ENCODE assay signal across 8 cellular contexts in the genomic region with DNA sequence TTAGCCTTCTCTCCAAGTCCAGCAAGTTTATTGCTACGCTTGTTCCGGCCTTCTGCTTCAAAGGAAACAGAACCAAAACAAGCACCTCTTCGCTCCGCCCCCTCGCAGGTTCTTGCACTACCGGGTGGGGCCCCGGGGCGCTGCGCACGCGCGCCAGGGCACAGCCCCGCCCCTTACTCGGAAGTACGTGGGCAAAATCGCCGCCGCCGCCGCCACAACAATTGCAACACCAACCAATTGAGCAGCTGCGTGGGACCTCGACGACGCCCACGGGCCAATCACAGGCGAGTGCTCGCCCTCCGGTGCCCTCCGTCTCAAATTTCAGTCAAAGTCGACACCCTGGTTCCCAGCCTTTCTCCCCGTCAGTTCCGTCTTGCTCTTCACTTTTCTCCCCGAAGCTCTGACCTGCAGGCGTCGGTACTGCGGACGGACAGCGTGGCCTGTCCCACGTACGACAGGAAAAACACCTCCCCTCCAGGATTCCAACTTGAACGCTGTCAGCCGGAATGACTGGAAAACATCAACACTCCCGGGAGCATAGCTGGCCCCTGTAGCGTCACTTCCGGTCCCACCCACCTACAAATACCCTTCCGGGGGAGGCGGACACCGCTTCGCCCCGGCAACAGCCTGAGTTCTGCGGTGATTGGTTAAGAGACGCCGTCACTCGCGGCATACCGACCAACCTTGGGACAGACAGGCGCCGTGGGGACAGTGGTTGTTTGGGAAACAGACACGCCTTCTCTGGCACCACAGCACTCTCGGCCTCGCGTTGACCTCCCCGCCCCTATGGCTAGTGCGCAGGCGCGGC. TPM values are rescaled to one million over a fixed set of nuclear protein-coding genes. Genes with fewer than 3 reads are reported as not detected.
A peak's percentile ranks its signal among the peaks of the same experiment; 100 is the strongest.
DNase-seq lines count a peak whose midpoint lies in the region; ATAC-seq and TF ChIP-seq lines count a peak whose summit lies in the region.

No MANE protein-coding gene starts in this region.

- 1 to 54% methylated on average over 11 to 29 of the region's 66 CpGs for WGBS in esophagus squamous epithelium, 2 donors

- TF ChIP-seq CTCF in Peyer's patch (IDR thresholded peaks at IDR 0.05) = no peak
- no peak for TF ChIP-seq CTCF in esophagus squamous epithelium (IDR thresholded peaks at IDR 0.05)

- no peaks in the 10 kb centered on the region for H3K9me3 ChIP-seq in KOPT-K1 (ENCODE audit: insufficient read depth, low read length, poor library complexity, severe bottlenecking)
- H3K9me3 ChIP-seq in Peyer's patch = no peaks in the 10 kb centered on the region
- no peaks in the 10 kb centered on the region for H3K9me3 ChIP-seq in esophagus squamous epithelium

- TF ChIP-seq POLR2A in Peyer's patch (IDR thresholded peaks at IDR 0.05) = peak; percentile 44 to 71
- TF ChIP-seq POLR2A in esophagus squamous epithelium (IDR thresholded peaks at IDR 0.05) = peak in 3 of 4 donors; percentile 12 to 71 (median 39)

- no peaks in the 10 kb centered on the region for H3K27me3 ChIP-seq in Peyer's patch
- H3K27me3 ChIP-seq in esophagus squamous epithelium = no peaks in the 10 kb centered on the region

- DNase-seq in DMS79 treated with DMSO at 0.1 percent for 48 hours (lab: John Stamatoyannopoulos, UW) (peak; percentile 88), Peyer's patch (peak; percentile 92 to 97 (median 92)), activated T-helper 1 cell treated with Interleukin-2 at 50 U/mL for 16 hours (ENCODE audit: low read depth) (peak; percentile 88), esophagus squamous epithelium (lab: John Stamatoyannopoulos, UW) (peak; percentile 75), myocyte (ENCODE audit: low read depth) (peak; percentile 97)
- DNase-seq in stimulated activated CD8-positive, alpha-beta memory T cell treated with anti-CD3 and anti-CD28 coated beads, Interleukin-7, amount 100 ng/mL, for 4 hours (ENCODE audit: low read depth in 2 of 2) = peak; percentile 90

- peak overlapping the region; percentile 58 to 80 (median 62) for H3K4me3 ChIP-seq in Peyer's patch
- peak overlapping the region; percentile 52 to 80 (median 64) for H3K4me3 ChIP-seq in esophagus squamous epithelium

- H3K27ac ChIP-seq in KOPT-K1 (ENCODE audit: low read depth, low read length, poor library complexity, severe bottlenecking) = peak overlapping the region; percentile 88
- peak overlapping the region; percentile 85 to 97 (median 95) for H3K27ac ChIP-seq in Peyer's patch
- H3K27ac ChIP-seq in esophagus squamous epithelium = peak overlapping the region; percentile 91 to 96 (median 96)

- H3K4me1 ChIP-seq in Peyer's patch (peaks cover 0 to 25% (median 5%) of the 10 kb centered on the region in 4 donors), esophagus squamous epithelium (peaks cover 5 to 49% (median 26%) of the 10 kb centered on the region in 3 donors)

- peak; percentile 83 for ATAC-seq in GM21825 (IDR thresholded peaks at IDR 0.05; ENCODE audit: unreplicated experiment)

- intact Hi-C loops in esophagus squamous epithelium (cut with DNase I) = no loop called here

- peaks cover 26% of the 10 kb centered on the region for H3K36me3 ChIP-seq in KOPT-K1 (ENCODE audit: insufficient read depth, low read length)
- H3K36me3 ChIP-seq in Peyer's patch = peaks cover 0 to 7% (median 0%) of the 10 kb centered on the region in 3 donors
- H3K36me3 ChIP-seq in esophagus squamous epithelium = peaks cover 0 to 22% (median 0%) of the 10 kb centered on the region in 3 donors

RNA-seq across cellular contexts. Expression of a gene that starts 0.6 kb away (rescaled TPM):
- 10 to 100 TPM; 49.7 to 79.2 (median 71.0) TPM for total RNA-seq in Peyer's patch
- total RNA-seq in esophagus squamous epithelium = 10 to 100 TPM; 15.7 to 28.4 (median 24.3) TPM
- total RNA-seq in myocyte = 27.0 and 27.9 TPM in 2 replicates
- 53.1 TPM for polyA plus RNA-seq in myocyte (2012)

RNA-seq across cellular contexts. Expression of a gene that starts 13.6 kb away (rescaled TPM):
- total RNA-seq in Peyer's patch (1 to 10 TPM in 3 of 4 donors, under 1 TPM in 1; 0.35 to 5.8 (median 1.7) TPM), esophagus squamous epithelium (under 1 TPM in 3 of 4 donors, not detected in 1; 0.04 to 0.57 (median 0.53) TPM), myocyte (0.10 and 0.21 TPM in 2 replicates)
- 1.00 TPM for polyA plus RNA-seq in myocyte (2012)

RNA-seq across cellular contexts. Expression of a gene that starts 39.2 kb away (rescaled TPM):
- total RNA-seq in Peyer's patch (10 to 100 TPM; 17.3 to 24.8 (median 19.1) TPM), esophagus squamous epithelium (1 to 10 TPM; 3.3 to 9.7 (median 7.6) TPM), myocyte (4.6 and 6.2 TPM in 2 replicates)
- polyA plus RNA-seq in myocyte (2012) = 5.3 TPM

RNA-seq across cellular contexts. Expression of a gene that starts 44.0 kb away (rescaled TPM):
- total RNA-seq in Peyer's patch (100 to 1,000 TPM in 1 of 4 donors, 10 to 100 TPM in 3; 32.4 to 139 (median 70.9) TPM), esophagus squamous epithelium (10 to 100 TPM; 15.4 to 28.4 (median 22.9) TPM), myocyte (22.4 and 24.4 TPM in 2 replicates)
- 33.6 TPM for polyA plus RNA-seq in myocyte (2012)

RNA-seq across cellular contexts. Expression of a gene that starts 46.6 kb away (rescaled TPM):
- total RNA-seq in Peyer's patch (10 to 100 TPM; 14.0 to 43.3 (median 21.5) TPM), esophagus squamous epithelium (10 to 100 TPM; 13.7 to 28.9 (median 21.0) TPM), myocyte (18.2 and 24.4 TPM in 2 replicates)
- polyA plus RNA-seq in myocyte (2012) = 39.0 TPM

Comparison
In these comparisons a context has a peak if more than half of its experiments do, and no peak if none do; other contexts are left out.
1. Peak in every context shown above with its lines: DNase-seq, ATAC-seq, H3K4me3 ChIP-seq and H3K27ac ChIP-seq.